In the genomic region with DNA sequence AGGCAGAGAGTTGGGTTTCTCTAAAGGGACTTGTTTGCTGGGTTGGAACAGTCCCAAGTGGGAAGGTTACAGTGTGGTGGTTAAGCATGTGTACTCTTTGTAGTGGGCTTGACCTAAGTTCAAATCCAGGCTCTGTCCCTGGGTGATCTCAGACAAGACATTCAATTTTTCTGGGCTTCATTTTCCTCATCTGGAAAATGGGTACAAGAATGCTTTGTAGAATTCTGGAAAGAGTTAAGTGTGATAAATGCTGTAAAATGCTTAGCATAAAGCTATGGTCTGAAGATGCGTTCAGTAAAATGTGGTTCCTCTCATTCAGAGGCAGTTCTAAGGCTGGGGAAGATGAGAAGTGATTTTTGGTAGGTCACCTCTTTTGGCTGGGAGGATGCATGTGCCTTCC, we compare ENCODE assay signal across 14 cellular contexts. TPM values are rescaled to one million over a fixed set of nuclear protein-coding genes. Genes with fewer than 3 reads are reported as not detected.
DNase-seq lines count a peak whose midpoint lies in the region; ATAC-seq and TF ChIP-seq lines count a peak whose summit lies in the region.
"Had no signal": no experiment of that assay in that cellular context is flagged by ENCODE, and none has a peak within 500 bp of the region (broad histone marks: within the 10 kb centered on the region; RNA-seq: fewer than 3 reads in every experiment).

No MANE protein-coding gene starts in this region.

- 17 to 70% methylated on average over 1 of the region's 1 CpG for WGBS in esophagus squamous epithelium, 2 donors
- 74% methylated on average over 1 of the region's 1 CpG for WGBS in prostate gland

- TF ChIP-seq POLR2A in esophagus squamous epithelium (IDR thresholded peaks at IDR 0.05) (no peak), prostate gland (IDR thresholded peaks at IDR 0.05) (no peak)

- H3K79me2 ChIP-seq in GM23338 (replicated peaks; ENCODE audit: insufficient read depth): no peaks in the 10 kb centered on the region

- H3K4me3 ChIP-seq in GM23338 (peak overlapping the region; percentile 50), RWPE2 (ENCODE audit: severe bottlenecking) (peak overlapping the region; percentile 24), esophagus squamous epithelium (peak overlapping the region; percentile 55 to 70 (median 68)), prostate gland (peak overlapping the region; percentile 11 to 13), H7 (ENCODE audit: insufficient read depth, low read depth, low read length) (no peak overlapping the region)
- H3K4me3 ChIP-seq: thoracic aorta had no signal

- H3K9me3 ChIP-seq in RWPE2 (ENCODE audit: severe bottlenecking) (no peaks in the 10 kb centered on the region), esophagus squamous epithelium (no peaks in the 10 kb centered on the region), prostate gland (no peaks in the 10 kb centered on the region)
- H3K9me3 ChIP-seq: thoracic aorta had no signal

- peaks cover 46% of the 10 kb centered on the region for H3K27me3 ChIP-seq in GM23338 (ENCODE audit: insufficient read depth)
- H3K27me3 ChIP-seq in RWPE2 (ENCODE audit: insufficient read depth, poor library complexity, severe bottlenecking): no peaks in the 10 kb centered on the region
- H3K27me3 ChIP-seq in esophagus squamous epithelium: peaks cover 0 to 36% (median 0%) of the 10 kb centered on the region in 4 donors
- no peaks in the 10 kb centered on the region for H3K27me3 ChIP-seq in prostate gland (replicated peaks; ENCODE audit: insufficient read depth)
- H3K27me3 ChIP-seq in H7 (ENCODE audit: control insufficient read depth, insufficient read depth, low read length): peaks cover 27% of the 10 kb centered on the region

- no peak overlapping the region for H3K27ac ChIP-seq in GM23338 (ENCODE audit: low read depth)
- peak overlapping the region; percentile 89 for H3K27ac ChIP-seq in RWPE2 (ENCODE audit: poor library complexity, severe bottlenecking)
- H3K27ac ChIP-seq in esophagus squamous epithelium: peak overlapping the region; percentile 89 to 97 (median 94)
- H3K27ac ChIP-seq in prostate gland: peak overlapping the region; percentile 45 to 74
- H3K27ac ChIP-seq: thoracic aorta had no signal

- H2AFZ ChIP-seq in GM23338: no peak overlapping the region

- peak overlapping the region; percentile 77; the same call in 2 of the 3 replicates for H3K4me3 Mint-ChIP-seq in GM23338
- H3K4me3 Mint-ChIP-seq: activated CD4-positive, alpha-beta T cell treated with anti-CD3 and anti-CD28 coated beads, Interleukin-2, amount 10 ng/mL, durations not matched to agents 7 days and 5 days had no signal

- H3K27ac Mint-ChIP-seq in GM23338: no peak overlapping the region
- H3K27ac Mint-ChIP-seq: activated CD4-positive, alpha-beta T cell treated with anti-CD3 and anti-CD28 coated beads, Interleukin-2, amount 10 ng/mL, durations not matched to agents 7 days and 5 days had no signal

- H3K36me3 ChIP-seq in GM23338 (ENCODE audit: insufficient read depth) (no peaks in the 10 kb centered on the region), RWPE2 (ENCODE audit: low read depth) (no peaks in the 10 kb centered on the region), esophagus squamous epithelium (no peaks in the 10 kb centered on the region), prostate gland (no peaks in the 10 kb centered on the region), H7 (replicated peaks; ENCODE audit: control insufficient read depth, insufficient read depth, low read length) (no peaks in the 10 kb centered on the region)
- H3K36me3 ChIP-seq: thoracic aorta had no signal

- no peaks in the 10 kb centered on the region for H3K9me3 Mint-ChIP-seq in GM23338
- H3K9me3 Mint-ChIP-seq: activated CD4-positive, alpha-beta T cell treated with anti-CD3 and anti-CD28 coated beads, Interleukin-2, amount 10 ng/mL, durations not matched to agents 7 days and 5 days had no signal

- H4K20me1 ChIP-seq in GM23338 (replicated peaks; ENCODE audit: insufficient read depth): no peaks in the 10 kb centered on the region

- no peak for DNase-seq in GM23338 (ENCODE audit: low spot score)
- DNase-seq in RWPE2 (ENCODE audit: low spot score): no peak
- no peak for DNase-seq in esophagus squamous epithelium (lab: John Stamatoyannopoulos, UW)
- no peak for DNase-seq in prostate gland (ENCODE audit: low spot score)
- no peak for DNase-seq in NCI-H2196 treated with DMSO at 0.1 percent for 48 hours (lab: John Stamatoyannopoulos, UW; ENCODE audit: unreplicated experiment)
- DNase-seq in H7: no peak
- no peak for DNase-seq in HK-2 (ENCODE audit: unreplicated experiment)
- DNase-seq: activated CD4-positive, alpha-beta T cell treated with anti-CD3 and anti-CD28 coated beads, Interleukin-2, amount 10 ng/mL, durations not matched to agents 7 days and 5 days; left ventricle myocardium superior; NCI-H1092 treated with DMSO at 0.1 percent for 48 hours; NCI-H226; OCI-M1; T-helper 2 cell had no signal

- H3K4me2 ChIP-seq in GM23338: peak overlapping the region; percentile 70

- no peaks in the 10 kb centered on the region for H3K36me3 Mint-ChIP-seq in GM23338 (ENCODE audit: low read depth)

- no peaks in the 10 kb centered on the region for H3K9me2 ChIP-seq in GM23338 (ENCODE audit: insufficient read depth)

- no peak for ATAC-seq in GM23338
- no peak for ATAC-seq in RWPE2 (ENCODE audit: low read depth)
- ATAC-seq: left ventricle myocardium superior had no signal

- no peak for TF ChIP-seq CTCF in GM23338 (conservative IDR thresholded peaks at IDR 0.05; ENCODE audit: low read depth in 2 of 2)
- TF ChIP-seq CTCF in RWPE2 (IDR thresholded peaks at IDR 0.05; ENCODE audit: poor library complexity, severe bottlenecking): no peak
- TF ChIP-seq CTCF in esophagus squamous epithelium (IDR thresholded peaks at IDR 0.05): no peak
- TF ChIP-seq CTCF in prostate gland (IDR thresholded peaks at IDR 0.05): no peak

- H3K4me1 Mint-ChIP-seq in GM23338: peaks cover 46% of the 10 kb centered on the region

- peaks cover 8% of the 10 kb centered on the region; the same call in 1 of the 2 replicates for H3F3A ChIP-seq in GM23338 (replicated peaks; ENCODE audit: low read depth)

- H3K4me1 ChIP-seq in GM23338 (ENCODE audit: insufficient read depth) (peaks cover 32% of the 10 kb centered on the region), RWPE2 (ENCODE audit: insufficient read depth, poor library complexity, severe bottlenecking) (peaks cover 69% of the 10 kb centered on the region), esophagus squamous epithelium (peaks cover 24 to 100% (median 52%) of the 10 kb centered on the region in 3 donors), prostate gland (replicated peaks) (peaks cover 5% of the 10 kb centered on the region)

- intact Hi-C loops in esophagus squamous epithelium (cut with DNase I): loop anchor here (5.0 to 10.0 kb wide), 2 partner anchors 62 to 115 kb away; no protein-coding TSS in a partner anchor
- intact Hi-C loops in prostate gland (cut with DNase I): loop anchor here (10.0 kb wide), 1 partner anchor 115 kb away; no protein-coding TSS in a partner anchor

- peaks cover 46% of the 10 kb centered on the region for H3K27me3 Mint-ChIP-seq in GM23338 (ENCODE audit: insufficient read depth, low read depth, poor library complexity)

TF ChIP-seq in GM23338, 12 proteins besides CTCF, POLR2A, EP300 and RAD21:
- TF ChIP-seq EZH2 (IDR thresholded peaks at IDR 0.05; ENCODE audit: low read depth, unreplicated experiment): no peak

RNA-seq across cellular contexts. Expression of a gene that starts 0.8 kb away (rescaled TPM):
- total RNA-seq in GM23338 (2014; rRNA removed; shearing (Covaris generic)): 0.93 and 1.1 TPM in 2 replicates
- 0.78 and 1.4 TPM in 2 replicates for polyA plus RNA-seq in GM23338 (2016; fragmentation: Nextera tagmentation; extraction: Ambion mirVana)
- total RNA-seq in esophagus squamous epithelium (100 to 1,000 TPM in 2 of 4 donors, 10 to 100 TPM in 2; 77.6 to 179 (median 115) TPM), prostate gland (1 to 10 TPM; 8.1 to 8.4 TPM)
- 0.21 and 0.33 TPM in 2 replicates for total RNA-seq in H7 (2014; rRNA removed; shearing (Covaris generic))
- total RNA-seq: activated CD4-positive, alpha-beta T cell treated with anti-CD3 and anti-CD28 coated beads, Interleukin-2, amount 10 ng/mL, durations not matched to agents 7 days and 5 days; left ventricle myocardium superior had no signal

Comparison
In these comparisons a context has a peak if more than half of its experiments do, and no peak if none do; other contexts are left out.
1. RNA of a gene that starts 0.8 kb away (total RNA-seq): 77.6 to 179 TPM in esophagus squamous epithelium; 8.1 to 8.4 TPM in prostate gland, 0.93 to 1.1 TPM in GM23338 and 0.21 to 0.33 TPM in H7; every median in the first group is over 4 times any median in the second.